ENCODE assay signal across 9 cellular contexts in genomic region chr2:101766871-101767739, GRCh38.
DNase-seq lines count a peak whose midpoint lies in the region; ATAC-seq, FAIRE-seq and TF ChIP-seq lines count a peak whose summit lies in the region.
"Had no signal": no experiment of that assay in that cellular context is flagged by ENCODE, and none has a peak within 500 bp of the region (broad histone marks: within the 10 kb centered on the region; RNA-seq: fewer than 3 reads in every experiment).

No MANE protein-coding gene starts in this region.

- FAIRE-seq in A549 (lab: Jason Lieb, UNC): no peak
- FAIRE-seq: GM12878 had no signal

- H3K4me3 ChIP-seq in A549: peak overlapping the region; percentile 1; the same call in 1 of the 3 replicates
- H3K4me3 ChIP-seq: GM12878 had no signal

- peak overlapping the region; percentile 71 for H3K4me2 ChIP-seq in A549

- H3K4me1 ChIP-seq in A549: peaks cover 87% of the 10 kb centered on the region

- peak overlapping the region; percentile 78 for H3K27ac Mint-ChIP-seq in mesothelial cell of epicardium

- POLR2A ChIA-PET in A549 (lab: Yijun Ruan, JAX): interaction anchor here (1.1 kb wide), 1 partner anchor 9 kb away, joined by 3 read pairs; no protein-coding TSS in a partner anchor

- no peaks in the 10 kb centered on the region for H3K9me3 Mint-ChIP-seq in mesothelial cell of epicardium

- DNase-seq in A549 (ENCODE audit: low read depth in 1 of 2, low spot score in 1 of 2): peak in 1 of 2 experiments; percentile 70
- peak; percentile 74 for DNase-seq in HS-27A (ENCODE audit: low read depth)
- DNase-seq in caudate nucleus (lab: John Stamatoyannopoulos, UW): no peak
- DNase-seq in mesothelial cell of epicardium (ENCODE audit: low spot score in 2 of 2, unreplicated experiment in 2 of 2): no peak
- no peak for DNase-seq in amygdala (lab: John Stamatoyannopoulos, UW)
- no peak for DNase-seq in ureter (ENCODE audit: low spot score)

- 40% methylated on average over 5 of the region's 5 CpGs for WGBS in A549 (ENCODE audit: missing lambda C conversion rate)

- no peak for TF ChIP-seq RAD21 in A549 (conservative IDR thresholded peaks at IDR 0.05 in 1 of 2, IDR thresholded peaks at IDR 0.05 in 1 of 2)

- CTCF ChIA-PET in A549 (lab: Yijun Ruan, JAX): interaction anchor here (0.7 to 1.7 kb wide), 5 partner anchors 8 to 627 kb away, joined by 3 to 8 read pairs (median 3); no protein-coding TSS in a partner anchor

- H3K27ac ChIP-seq in A549 (peak overlapping the region; percentile 41 to 68; a peak in 5 of 6 replicates), caudate nucleus (ENCODE audit: low read depth, low read length) (peak overlapping the region; percentile 81)

- no peak overlapping the region for H3K4me3 Mint-ChIP-seq in mesothelial cell of epicardium

- H3K9me3 ChIP-seq in A549: no peaks in the 10 kb centered on the region

- no peak for TF ChIP-seq EP300 in A549 (IDR thresholded peaks at IDR 0.05)

- no peaks in the 10 kb centered on the region for H3K27me3 Mint-ChIP-seq in mesothelial cell of epicardium (ENCODE audit: low read depth)

- peak; percentile 16 to 72; a peak in 4 of 6 replicates for ATAC-seq in A549
- ATAC-seq in HG02759 (IDR thresholded peaks at IDR 0.05; ENCODE audit: unreplicated experiment): no peak
- ATAC-seq in GM19351 (IDR thresholded peaks at IDR 0.05; ENCODE audit: unreplicated experiment): no peak
- ATAC-seq: GM12878 had no signal

- no peak for TF ChIP-seq CTCF in A549 (IDR thresholded peaks at IDR 0.05)
- no peak for TF ChIP-seq CTCF in mesothelial cell of epicardium (IDR thresholded peaks at IDR 0.05; ENCODE audit: unreplicated experiment)

- TF ChIP-seq POLR2A in A549 (IDR thresholded peaks at IDR 0.05; ENCODE audit: low read length): no peak

- no peaks in the 10 kb centered on the region for H3K36me3 Mint-ChIP-seq in mesothelial cell of epicardium

- H3K4me1 Mint-ChIP-seq in mesothelial cell of epicardium: peaks cover 78% of the 10 kb centered on the region

TF ChIP-seq in A549, 52 proteins besides CTCF, POLR2A, EP300 and RAD21:
- TF ChIP-seq HOXB5 (CRISPR knock-in tag; IDR thresholded peaks at IDR 0.05) (no peak), TFCP2L1 (CRISPR knock-in tag; IDR thresholded peaks at IDR 0.05) (no peak), GATA3 (IDR thresholded peaks at IDR 0.05; ENCODE audit: borderline replicate concordance) (no peak), NPAS2 (CRISPR knock-in tag; IDR thresholded peaks at IDR 0.05; ENCODE audit: borderline replicate concordance) (no peak), MAFK (IDR thresholded peaks at IDR 0.05; ENCODE audit: partially characterized antibody) (peak; percentile 42)

Comparison
In these comparisons a context has a peak if more than half of its experiments do, and no peak if none do; other contexts are left out.
1. ATAC-seq: peak in A549 (2 of 2); none in HG02759 (single experiment) and GM19351 (single experiment).